In the genomic region with DNA sequence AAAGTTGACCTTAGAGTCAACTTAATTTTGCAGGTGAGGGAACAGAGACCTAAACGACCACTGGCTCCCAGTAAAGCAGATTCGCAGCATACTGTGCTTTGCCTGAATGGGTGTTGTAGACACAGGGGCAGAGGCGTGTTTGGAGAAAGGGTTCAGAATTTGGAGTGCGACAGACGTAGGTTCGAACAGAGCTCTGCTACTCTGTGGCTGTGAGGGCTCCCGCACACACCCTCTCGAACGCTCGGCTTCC, we compare ENCODE assay signal across 8 cellular contexts. TPM values are rescaled to one million over a fixed set of nuclear protein-coding genes. Genes with fewer than 3 reads are reported as not detected.
DNase-seq lines count a peak whose midpoint lies in the region; ATAC-seq, FAIRE-seq and TF ChIP-seq lines count a peak whose summit lies in the region.

No MANE protein-coding gene starts in this region.

- peak overlapping the region; percentile 80 for H3K9ac ChIP-seq in HepG2 (ENCODE audit: insufficient read depth, low read depth, low read length)

- no peaks in the 10 kb centered on the region for H4K20me1 ChIP-seq in HepG2 (ENCODE audit: insufficient read depth, low read length)

- TF ChIP-seq POLR2A in adrenal gland (IDR thresholded peaks at IDR 0.05): no peak
- peak; percentile 59 to 83; a peak in 3 of 4 replicates for TF ChIP-seq POLR2A in HepG2 (IDR thresholded peaks at IDR 0.05; ENCODE audit: insufficient read depth in 1 of 2, low read depth in 2 of 2, low read length in 2 of 2)
- no peak for TF ChIP-seq POLR2A in testis (IDR thresholded peaks at IDR 0.05)

- POLR2A ChIA-PET in HepG2 (lab: Yijun Ruan, JAX): interaction anchor here (0.7 to 2.8 kb wide), 5 partner anchors 31 to 1089 kb away, joined by 3 to 19 read pairs (median 7); a partner anchor contains a TSS

- peaks cover 12% of the 10 kb centered on the region for H3K4me1 Mint-ChIP-seq in activated CD4-positive, alpha-beta T cell treated with anti-CD3 and anti-CD28 coated beads, Interleukin-2, amount 10 ng/mL, durations not matched to agents 24 days and 14 days

- BruUV-seq in HepG2 (replicated peaks; lab: Mats Ljungman, UMichigan): no TSS peak

- CTCF ChIA-PET in HepG2 (lab: Yijun Ruan, JAX; ENCODE audit: low intra/inter-chr PET ratio, low total read pairs): no interaction called here

- peak overlapping the region; percentile 98 for H3K4me2 ChIP-seq in HepG2 (ENCODE audit: low read depth, low read length)

- H3K27ac Mint-ChIP-seq in activated CD4-positive, alpha-beta T cell treated with anti-CD3 and anti-CD28 coated beads, Interleukin-2, amount 10 ng/mL, durations not matched to agents 24 days and 14 days: peak overlapping the region; percentile 51

- no peaks in the 10 kb centered on the region for H3K9me3 Mint-ChIP-seq in activated CD4-positive, alpha-beta T cell treated with anti-CD3 and anti-CD28 coated beads, Interleukin-2, amount 10 ng/mL, durations not matched to agents 24 days and 14 days

- no peak for DNase-seq in activated CD4-positive, alpha-beta T cell treated with anti-CD3 and anti-CD28 coated beads, Interleukin-2, amount 10 ng/mL, durations not matched to agents 24 days and 14 days
- no peak for DNase-seq in activated CD4-positive, alpha-beta T cell treated with anti-CD3 and anti-CD28 coated beads, Interleukin-2, amount 50 U/mL, for 48 hours
- DNase-seq in adrenal gland (no peak), HepG2 (ENCODE audit: low spot score) (no peak), testis (no peak), glomerular visceral epithelial cell (ENCODE audit: extremely low spot score) (no peak)
- DNase-seq in stimulated activated CD4-positive, alpha-beta T cell treated with anti-CD3 and anti-CD28 coated beads, Interleukin-4, amount 100 ng/mL, for 1 hour: no peak

- no peaks in the 10 kb centered on the region for H3K79me2 ChIP-seq in HepG2 (ENCODE audit: insufficient read depth, low read length)

- TF ChIP-seq CTCF in adrenal gland (IDR thresholded peaks at IDR 0.05): peak in 2 of 6 experiments; percentile 29 to 38
- no peak for TF ChIP-seq CTCF in HepG2 (CRISPR knock-in tag; IDR thresholded peaks at IDR 0.05)
- no peak for TF ChIP-seq CTCF in testis (IDR thresholded peaks at IDR 0.05)

- TF ChIP-seq RAD21 in HepG2 (CRISPR knock-in tag; IDR thresholded peaks at IDR 0.05): no peak

- H3K27me3 ChIP-seq in adrenal gland: no peaks in the 10 kb centered on the region
- H3K27me3 ChIP-seq in HepG2 (ENCODE audit: control insufficient read depth in 1 of 2, insufficient read depth in 2 of 2, low read length in 2 of 2): no peaks in the 10 kb centered on the region; a peak in 1 of 5 replicates
- no peaks in the 10 kb centered on the region for H3K27me3 ChIP-seq in testis

- H3K4me1 ChIP-seq in adrenal gland (replicated peaks in 1 of 2) (peaks cover 0 to 6% of the 10 kb centered on the region in 2 donors), HepG2 (ENCODE audit: insufficient read depth, low read length) (peaks cover 21% of the 10 kb centered on the region), testis (peaks cover 9% of the 10 kb centered on the region)

- H3K36me3 ChIP-seq in adrenal gland (replicated peaks in 1 of 2) (no peaks in the 10 kb centered on the region), HepG2 (replicated peaks in 1 of 2; ENCODE audit: control insufficient read depth in 1 of 2, insufficient read depth in 2 of 2, low read length in 2 of 2) (no peaks in the 10 kb centered on the region), testis (ENCODE audit: low read depth, missing control alignments) (no peaks in the 10 kb centered on the region)

- no peak for ATAC-seq in HepG2
- no peak for ATAC-seq in GM18873 (IDR thresholded peaks at IDR 0.05; ENCODE audit: low FRiP score, unreplicated experiment)

- no peaks in the 10 kb centered on the region for H3K36me3 Mint-ChIP-seq in activated CD4-positive, alpha-beta T cell treated with anti-CD3 and anti-CD28 coated beads, Interleukin-2, amount 10 ng/mL, durations not matched to agents 24 days and 14 days (ENCODE audit: low read depth)

- intact Hi-C loops in activated CD4-positive, alpha-beta T cell treated with anti-CD3 and anti-CD28 coated beads, Interleukin-2, amount 10 ng/mL, durations not matched to agents 24 days and 14 days (cut with micrococcal nuclease): loop anchor here (5.0 kb wide), 1 partner anchor 63 kb away; no protein-coding TSS in a partner anchor
- intact Hi-C loops in adrenal gland (cut with DNase I) (no loop called here), HepG2 (cut with micrococcal nuclease; ENCODE audit: unreplicated experiment) (loop anchor here (2.0 kb wide), 1 partner anchor 31 kb away; a partner anchor contains a TSS), testis (cut with DNase I; ENCODE audit: low total_unique reads) (no loop called here)

- H3K9me3 ChIP-seq in adrenal gland (replicated peaks in 1 of 3) (no peaks in the 10 kb centered on the region), HepG2 (ENCODE audit: low read length) (no peaks in the 10 kb centered on the region), testis (no peaks in the 10 kb centered on the region)

- peak overlapping the region in 1 of 4 donors; percentile 75 for H3K4me3 ChIP-seq in adrenal gland
- H3K4me3 ChIP-seq in HepG2 (replicated peaks in 1 of 3; ENCODE audit: insufficient read depth in 1 of 3, low read depth in 2 of 3, low read length in 3 of 3): peak overlapping the region; percentile 63 to 83 (median 75)
- peak overlapping the region; percentile 65 to 69 for H3K4me3 ChIP-seq in testis

- H3K27ac ChIP-seq in adrenal gland: peak overlapping the region in 3 of 5 donors; percentile 80 to 85 (median 82)
- H3K27ac ChIP-seq in HepG2 (ENCODE audit: extremely low read length, insufficient read depth, low read length): peak overlapping the region; percentile 93
- peak overlapping the region; percentile 77 to 83 for H3K27ac ChIP-seq in testis

- 16 to 29% (median 23%) methylated on average over 5 to 10 of the region's 10 CpGs for WGBS in adrenal gland, 4 donors
- 0% methylated on average over 6 of the region's 10 CpGs for WGBS in HepG2 (ENCODE audit: low lambda C conversion rate)
- WGBS in testis, 2 donors: 19 to 38% methylated on average over 5 to 10 of the region's 10 CpGs

- FAIRE-seq in HepG2 (lab: Jason Lieb, UNC): no peak

- in situ Hi-C loops in HepG2 (cut with HindIII; ENCODE audit: extremely low pct_ligation_motif_present, low pct_unique_long_range_greater_than_20kb): no loop called here

- TF ChIP-seq EP300 in HepG2 (IDR thresholded peaks at IDR 0.05; ENCODE audit: low read depth in 2 of 2, low read length in 2 of 2) (no peak), HepG2 (CRISPR knock-in tag; IDR thresholded peaks at IDR 0.05; ENCODE audit: borderline replicate concordance) (no peak)

- peak overlapping the region; percentile 65 for H3K4me3 Mint-ChIP-seq in activated CD4-positive, alpha-beta T cell treated with anti-CD3 and anti-CD28 coated beads, Interleukin-2, amount 10 ng/mL, durations not matched to agents 24 days and 14 days

- H3K27me3 Mint-ChIP-seq in activated CD4-positive, alpha-beta T cell treated with anti-CD3 and anti-CD28 coated beads, Interleukin-2, amount 10 ng/mL, durations not matched to agents 24 days and 14 days: peaks cover 2% of the 10 kb centered on the region

- H2AFZ ChIP-seq in HepG2 (ENCODE audit: low read length): peak overlapping the region; percentile 93

RNA-seq across cellular contexts. Expression of a gene that starts 0.2 kb away (rescaled TPM):
- not detected in 2 replicates for total RNA-seq in activated CD4-positive, alpha-beta T cell treated with anti-CD3 and anti-CD28 coated beads, Interleukin-2, amount 10 ng/mL, durations not matched to agents 24 days and 14 days
- total RNA-seq in adrenal gland (under 1 TPM in 1 of 8 donors, not detected in 7; 0.58 TPM), HepG2 (2016; rRNA removed; fragmentation: Illumina TruSeq; extraction: Trizol) (0.46 TPM in 1 of 2 replicates, not detected in the other), testis (10 to 100 TPM in 1 of 2 donors, 1 to 10 TPM in 1; 9.8 to 33.1 TPM)
- polyA plus RNA-seq in adrenal gland (not detected), HepG2 (2011; rRNA removed) (not detected in 2 replicates), testis (ENCODE audit: insufficient read depth, low read depth, low replicate concordance) (22.7 TPM)
- total RNA-seq in HepG2 (2016; cell fraction: cytosol; rRNA removed; fragmentation: Illumina TruSeq; extraction: Trizol; ENCODE audit: low read depth): 0.51 TPM in 1 of 2 replicates, not detected in the other
- not detected in 2 replicates for total RNA-seq in HepG2 (2016; cell fraction: insoluble cytoplasmic fraction; rRNA removed; fragmentation: Illumina TruSeq; extraction: Trizol)
- total RNA-seq in HepG2 (2016; cell fraction: membrane; rRNA removed; fragmentation: Illumina TruSeq; extraction: Trizol): not detected in 2 replicates
- total RNA-seq in HepG2 (2016; cell fraction: nucleus; rRNA removed; fragmentation: Illumina TruSeq; extraction: Trizol): not detected in 2 replicates
- not detected in 2 replicates for polyA plus RNA-seq in HepG2 (2011; cell fraction: cytosol; rRNA removed)
- not detected in 2 replicates for polyA plus RNA-seq in HepG2 (2011; cell fraction: nucleus; rRNA removed)
- polyA plus RNA-seq in HepG2 (2012): 0.32 TPM in 1 of 2 replicates, not detected in the other
- 0.59 and 0.78 TPM in 2 replicates for polyA plus RNA-seq in HepG2 (2016; cell fraction: cytosol; fragmentation: Illumina TruSeq; extraction: Trizol; ENCODE audit: low read depth)
- polyA plus RNA-seq in HepG2 (2016; cell fraction: insoluble cytoplasmic fraction; fragmentation: Illumina TruSeq; extraction: Trizol; ENCODE audit: low read depth): 0.50 TPM in 1 of 2 replicates, not detected in the other
- 0.35 TPM in 1 of 2 replicates, not detected in the other for polyA plus RNA-seq in HepG2 (2016; cell fraction: membrane; fragmentation: Illumina TruSeq; extraction: Trizol; ENCODE audit: low read depth)
- not detected in 2 replicates for polyA plus RNA-seq in HepG2 (2016; cell fraction: nucleus; fragmentation: Illumina TruSeq; extraction: Trizol; ENCODE audit: insufficient read depth, low read depth)
- not detected in 2 replicates for polyA minus RNA-seq in HepG2 (2011; rRNA and poly(A)+ RNA removed; ENCODE audit: low replicate concordance)
- not detected in 2 replicates for polyA minus RNA-seq in HepG2 (2011; cell fraction: cytosol; rRNA and poly(A)+ RNA removed)
- not detected in 2 replicates for polyA minus RNA-seq in HepG2 (2011; cell fraction: nucleus; rRNA and poly(A)+ RNA removed)

RNA-seq across cellular contexts. Expression of a gene that starts 31.8 kb away (rescaled TPM):
- 67.7 and 71.8 TPM in 2 replicates for total RNA-seq in activated CD4-positive, alpha-beta T cell treated with anti-CD3 and anti-CD28 coated beads, Interleukin-2, amount 10 ng/mL, durations not matched to agents 24 days and 14 days
- total RNA-seq in adrenal gland: 100 to 1,000 TPM in 2 of 8 donors, 10 to 100 TPM in 6; 30.3 to 113 (median 45.9) TPM
- 10 to 100 TPM; 35.7 to 99.1 (median 43.0) TPM for polyA plus RNA-seq in adrenal gland
- 42.5 and 58.2 TPM in 2 replicates for total RNA-seq in HepG2 (2016; rRNA removed; fragmentation: Illumina TruSeq; extraction: Trizol)
- total RNA-seq in HepG2 (2016; cell fraction: cytosol; rRNA removed; fragmentation: Illumina TruSeq; extraction: Trizol; ENCODE audit: low read depth): 62.3 and 64.8 TPM in 2 replicates
- 50.4 and 66.6 TPM in 2 replicates for total RNA-seq in HepG2 (2016; cell fraction: insoluble cytoplasmic fraction; rRNA removed; fragmentation: Illumina TruSeq; extraction: Trizol)
- 69.8 and 70.5 TPM in 2 replicates for total RNA-seq in HepG2 (2016; cell fraction: membrane; rRNA removed; fragmentation: Illumina TruSeq; extraction: Trizol)
- total RNA-seq in HepG2 (2016; cell fraction: nucleus; rRNA removed; fragmentation: Illumina TruSeq; extraction: Trizol): 15.9 and 19.8 TPM in 2 replicates
- polyA plus RNA-seq in HepG2 (2011; rRNA removed): 24.4 and 30.5 TPM in 2 replicates
- polyA plus RNA-seq in HepG2 (2011; cell fraction: cytosol; rRNA removed): 32.7 and 60.6 TPM in 2 replicates
- polyA plus RNA-seq in HepG2 (2011; cell fraction: nucleus; rRNA removed): 8.1 and 13.9 TPM in 2 replicates
- polyA plus RNA-seq in HepG2 (2012): 126 and 136 TPM in 2 replicates
- polyA plus RNA-seq in HepG2 (2016; cell fraction: cytosol; fragmentation: Illumina TruSeq; extraction: Trizol; ENCODE audit: low read depth): 62.8 and 79.8 TPM in 2 replicates
- 106 and 111 TPM in 2 replicates for polyA plus RNA-seq in HepG2 (2016; cell fraction: insoluble cytoplasmic fraction; fragmentation: Illumina TruSeq; extraction: Trizol; ENCODE audit: low read depth)
- 86.4 and 100 TPM in 2 replicates for polyA plus RNA-seq in HepG2 (2016; cell fraction: membrane; fragmentation: Illumina TruSeq; extraction: Trizol; ENCODE audit: low read depth)
- 48.4 and 55.3 TPM in 2 replicates for polyA plus RNA-seq in HepG2 (2016; cell fraction: nucleus; fragmentation: Illumina TruSeq; extraction: Trizol; ENCODE audit: insufficient read depth, low read depth)
- 9.7 and 18.3 TPM in 2 replicates for polyA minus RNA-seq in HepG2 (2011; rRNA and poly(A)+ RNA removed; ENCODE audit: low replicate concordance)
- polyA minus RNA-seq in HepG2 (2011; cell fraction: cytosol; rRNA and poly(A)+ RNA removed): 22.8 and 35.7 TPM in 2 replicates
- 9.0 and 15.0 TPM in 2 replicates for polyA minus RNA-seq in HepG2 (2011; cell fraction: nucleus; rRNA and poly(A)+ RNA removed)
- 10 to 100 TPM; 33.8 to 37.0 TPM for total RNA-seq in testis
- 56.9 TPM for polyA plus RNA-seq in testis (ENCODE audit: insufficient read depth, low read depth, low replicate concordance)

RNA-seq across cellular contexts. Expression of a gene that starts 32.0 kb away (rescaled TPM):
- 19.8 and 20.9 TPM in 2 replicates for total RNA-seq in activated CD4-positive, alpha-beta T cell treated with anti-CD3 and anti-CD28 coated beads, Interleukin-2, amount 10 ng/mL, durations not matched to agents 24 days and 14 days
- total RNA-seq in adrenal gland: 10 to 100 TPM; 11.1 to 28.7 (median 16.0) TPM
- 10 to 100 TPM in 2 of 3 donors, 1 to 10 TPM in 1; 9.1 to 14.6 (median 14.0) TPM for polyA plus RNA-seq in adrenal gland
- 25.2 and 37.6 TPM in 2 replicates for total RNA-seq in HepG2 (2016; rRNA removed; fragmentation: Illumina TruSeq; extraction: Trizol)
- 4.2 and 5.4 TPM in 2 replicates for total RNA-seq in HepG2 (2016; cell fraction: cytosol; rRNA removed; fragmentation: Illumina TruSeq; extraction: Trizol; ENCODE audit: low read depth)
- 26.5 and 35.3 TPM in 2 replicates for total RNA-seq in HepG2 (2016; cell fraction: insoluble cytoplasmic fraction; rRNA removed; fragmentation: Illumina TruSeq; extraction: Trizol)
- 10.7 and 11.8 TPM in 2 replicates for total RNA-seq in HepG2 (2016; cell fraction: membrane; rRNA removed; fragmentation: Illumina TruSeq; extraction: Trizol)
- total RNA-seq in HepG2 (2016; cell fraction: nucleus; rRNA removed; fragmentation: Illumina TruSeq; extraction: Trizol): 28.1 and 44.6 TPM in 2 replicates
- polyA plus RNA-seq in HepG2 (2011; rRNA removed): 10.1 and 12.6 TPM in 2 replicates
- polyA plus RNA-seq in HepG2 (2011; cell fraction: cytosol; rRNA removed): 5.6 and 6.7 TPM in 2 replicates
- 6.7 and 7.4 TPM in 2 replicates for polyA plus RNA-seq in HepG2 (2011; cell fraction: nucleus; rRNA removed)
- 7.2 and 9.9 TPM in 2 replicates for polyA plus RNA-seq in HepG2 (2012)
- 1.4 and 1.6 TPM in 2 replicates for polyA plus RNA-seq in HepG2 (2016; cell fraction: cytosol; fragmentation: Illumina TruSeq; extraction: Trizol; ENCODE audit: low read depth)
- polyA plus RNA-seq in HepG2 (2016; cell fraction: insoluble cytoplasmic fraction; fragmentation: Illumina TruSeq; extraction: Trizol; ENCODE audit: low read depth): 16.9 and 17.3 TPM in 2 replicates
- 2.3 and 2.9 TPM in 2 replicates for polyA plus RNA-seq in HepG2 (2016; cell fraction: membrane; fragmentation: Illumina TruSeq; extraction: Trizol; ENCODE audit: low read depth)
- polyA plus RNA-seq in HepG2 (2016; cell fraction: nucleus; fragmentation: Illumina TruSeq; extraction: Trizol; ENCODE audit: insufficient read depth, low read depth): 16.4 and 20.5 TPM in 2 replicates
- 18.3 and 31.2 TPM in 2 replicates for polyA minus RNA-seq in HepG2 (2011; rRNA and poly(A)+ RNA removed; ENCODE audit: low replicate concordance)
- 13.4 and 19.8 TPM in 2 replicates for polyA minus RNA-seq in HepG2 (2011; cell fraction: cytosol; rRNA and poly(A)+ RNA removed)
- polyA minus RNA-seq in HepG2 (2011; cell fraction: nucleus; rRNA and poly(A)+ RNA removed): 55.9 and 64.5 TPM in 2 replicates
- total RNA-seq in testis: 10 to 100 TPM; 46.2 to 62.0 TPM
- 38.7 TPM for polyA plus RNA-seq in testis (ENCODE audit: insufficient read depth, low read depth, low replicate concordance)

Comparison
In these comparisons a context has a peak if more than half of its experiments do, and no peak if none do; other contexts are left out.
1. POLR2A ChIP-seq: peak in HepG2 (2 of 2); none in adrenal gland (0 of 2) and testis (single experiment).
2. RNA of a gene that starts 0.2 kb away (total RNA-seq): 9.8 to 33.1 TPM in testis; 0.46 to 0.51 TPM in HepG2, 0.58 TPM in adrenal gland and not detected in activated CD4-positive, alpha-beta T cell treated with anti-CD3 and anti-CD28 coated beads, Interleukin-2, amount 10 ng/mL, durations not matched to agents 24 days and 14 days; every median in the first group is over 4 times any median in the second.
3. intact Hi-C loops: an anchor here in activated CD4-positive, alpha-beta T cell treated with anti-CD3 and anti-CD28 coated beads, Interleukin-2, amount 10 ng/mL, durations not matched to agents 24 days and 14 days (5.0 kb wide) and HepG2 (2.0 kb wide); none called in adrenal gland and testis.
4. Peak in every context shown above with its lines, with median percentiles within 50 percentile points of each other: H3K27ac ChIP-seq.